ENCODE assay signal across 19 cellular contexts in genomic region chr15:29871401-29871800, GRCh38. TPM values are rescaled to one million over a fixed set of nuclear protein-coding genes. Genes with fewer than 3 reads are reported as not detected.
A peak's percentile ranks its signal among the peaks of the same experiment; 100 is the strongest.
DNase-seq lines count a peak whose midpoint lies in the region; ATAC-seq, FAIRE-seq and TF ChIP-seq lines count a peak whose summit lies in the region.
"Had no signal": no experiment of that assay in that cellular context is flagged by ENCODE, and none has a peak within 500 bp of the region (broad histone marks: within the 10 kb centered on the region; RNA-seq: fewer than 3 reads in every experiment).

No MANE protein-coding gene starts in this region.

- no peaks in the 10 kb centered on the region for H3K9me3 Mint-ChIP-seq in naive thymus-derived CD4-positive, alpha-beta T cell

- WGBS in K562 (ENCODE audit: insufficient coverage, low coverage, missing lambda C conversion rate) = under 1% methylated on average over 19 of the region's 19 CpGs
- WGBS in ovary, 3 donors = 29 to 37% (median 30%) methylated on average over 19 of the region's 19 CpGs

- H3K4me1 ChIP-seq in K562 (replicated peaks in 1 of 2; ENCODE audit: control insufficient read depth in 2 of 2, insufficient read depth in 2 of 2, low read length in 2 of 2) (peaks cover 0 to 3% of the 10 kb centered on the region in 2 experiments; a peak in 2 of 5 replicates), ovary (ENCODE audit: insufficient read depth) (peaks cover 5% of the 10 kb centered on the region), tibial artery (peaks cover 0 to 75% (median 24%) of the 10 kb centered on the region in 4 donors)
- H3K4me1 ChIP-seq in naive thymus-derived CD4-positive, alpha-beta T cell (ENCODE audit: control insufficient read depth in 2 of 2, insufficient read depth in 2 of 2, low read length in 2 of 2) = no peaks in the 10 kb centered on the region

- no peak overlapping the region for H3K4me2 ChIP-seq in K562 (ENCODE audit: insufficient read depth, low read length)

- no peak for DNase-seq in K562 (ENCODE audit: extremely low read depth in 1 of 4, low spot score in 3 of 4)
- peak; percentile 67 for DNase-seq in Right ventricle myocardium superior
- peak; percentile 38 to 82 (median 66) for DNase-seq in ovary
- DNase-seq in tibial artery = peak; percentile 79 to 97
- no peak for DNase-seq in NCI-H2196 treated with DMSO at 0.1 percent for 48 hours (lab: John Stamatoyannopoulos, UW; ENCODE audit: unreplicated experiment)
- no peak for DNase-seq in HuH-7.5 (ENCODE audit: low spot score)
- no peak for DNase-seq in naive thymus-derived CD4-positive, alpha-beta T cell
- DNase-seq: activated CD4-positive, alpha-beta T cell treated with anti-CD3 and anti-CD28 coated beads, Interleukin-2, amount 50 U/mL, for 4 hours; cortex of kidney; Karpas-422; mammary epithelial cell; NCI-H1417 treated with DMSO at 0.1 percent for 48 hours; NCI-H446; stimulated activated CD4-positive, alpha-beta T cell treated with anti-CD3 and anti-CD28 coated beads, Interleukin-12 subunit alpha, Interleukin-12 subunit beta, amount 100 ng/mL, for 4 hours had no signal

- H3K4me3 Mint-ChIP-seq in naive thymus-derived CD4-positive, alpha-beta T cell = no peak overlapping the region

- TF ChIP-seq POLR2A in K562 (conservative IDR thresholded peaks at IDR 0.05) = no peak
- TF ChIP-seq POLR2A in ovary (IDR thresholded peaks at IDR 0.05) = no peak

- TF ChIP-seq EP300 in K562 (IDR thresholded peaks at IDR 0.05; ENCODE audit: low read length) (no peak), ovary (IDR thresholded peaks at IDR 0.05) (no peak)

- POLR2A ChIA-PET in K562 (lab: Yijun Ruan, JAX) = interaction anchor here (0.7 to 1.3 kb wide), 4 partner anchors 24 to 157 kb away, joined by 3 to 4 read pairs (median 4); no protein-coding TSS in a partner anchor
- POLR2A ChIA-PET in naive thymus-derived CD4-positive, alpha-beta T cell (lab: Charles Lee) = no interaction called here

- no peak overlapping the region for H2AFZ ChIP-seq in K562 (ENCODE audit: low read depth, low read length)

- TF ChIP-seq CTCF in K562 (IDR thresholded peaks at IDR 0.05 in 2 of 3, conservative IDR thresholded peaks at IDR 0.05 in 1 of 3; ENCODE audit: insufficient read depth in 2 of 3, low read depth in 1 of 3, low read length in 3 of 3) (no peak), ovary (IDR thresholded peaks at IDR 0.05) (no peak), tibial artery (IDR thresholded peaks at IDR 0.05) (no peak)

- TF ChIP-seq RAD21 in K562 (CRISPR knock-in tag; conservative IDR thresholded peaks at IDR 0.05 in 1 of 2, IDR thresholded peaks at IDR 0.05 in 1 of 2) = no peak

- H3K27ac ChIP-seq in K562 (ENCODE audit: extremely low read depth, low read depth, low read length) = no peak overlapping the region
- H3K27ac ChIP-seq in ovary = peak overlapping the region in 1 of 2 donors; percentile 18
- peak overlapping the region; percentile 88 to 89 for H3K27ac ChIP-seq in tibial artery
- no peak overlapping the region for H3K27ac ChIP-seq in naive thymus-derived CD4-positive, alpha-beta T cell (ENCODE audit: low read depth, low read length)
- H3K27ac ChIP-seq: HL-60, SK-N-MC had no signal

- no TSS peak for BruUV-seq in K562 (replicated peaks; lab: Mats Ljungman, UMichigan)

- CTCF ChIA-PET in K562 (lab: Yijun Ruan, JAX; ENCODE audit: low intra/inter-chr PET ratio) = no interaction called here
- CTCF ChIA-PET in naive thymus-derived CD4-positive, alpha-beta T cell (lab: Charles Lee) = no interaction called here

- in situ Hi-C loops in K562 (cut with MboI) = no loop called here

- no peaks in the 10 kb centered on the region for H3K9me1 ChIP-seq in K562 (ENCODE audit: control insufficient read depth, insufficient read depth, low read length)

- intact Hi-C loops in K562 (cut with micrococcal nuclease) = no loop called here
- intact Hi-C loops in Right ventricle myocardium superior (cut with DNase I) = loop anchor here (5.0 kb wide), 1 partner anchor 56 kb away; no protein-coding TSS in a partner anchor
- intact Hi-C loops in ovary (cut with DNase I) = loop anchor here in 1 of 4 donors (5.0 kb wide), 1 partner anchor 49 kb away; the partner anchor contains the start of gene TJP1
- intact Hi-C loops in tibial artery (cut with DNase I; ENCODE audit: low total_unique reads) = loop anchor here (5.0 kb wide), 1 partner anchor 49 kb away; the partner anchor contains the start of gene TJP1
- intact Hi-C loops in naive thymus-derived CD4-positive, alpha-beta T cell (cut with micrococcal nuclease) = no loop called here

- H3K4me1 Mint-ChIP-seq in naive thymus-derived CD4-positive, alpha-beta T cell = peaks cover 0 to 1% (median 0%) of the 10 kb centered on the region in 7 donors

- ATAC-seq in K562 = no peak
- peak; percentile 40 for ATAC-seq in Right ventricle myocardium superior (ENCODE audit: poor library complexity)
- ATAC-seq in HG03342 (IDR thresholded peaks at IDR 0.05; ENCODE audit: unreplicated experiment) = no peak
- ATAC-seq in naive thymus-derived CD4-positive, alpha-beta T cell = no peak

- H3K36me3 Mint-ChIP-seq in naive thymus-derived CD4-positive, alpha-beta T cell = no peaks in the 10 kb centered on the region

- peaks cover 3 to 53% (median 31%) of the 10 kb centered on the region in 5 donors for H3K27me3 Mint-ChIP-seq in naive thymus-derived CD4-positive, alpha-beta T cell

- no peaks in the 10 kb centered on the region for H3K9me3 ChIP-seq in K562 (replicated peaks; ENCODE audit: control insufficient read depth, insufficient read depth, low read depth, low read length)
- H3K9me3 ChIP-seq in ovary = no peaks in the 10 kb centered on the region
- H3K9me3 ChIP-seq in tibial artery = no peaks in the 10 kb centered on the region
- no peaks in the 10 kb centered on the region for H3K9me3 ChIP-seq in naive thymus-derived CD4-positive, alpha-beta T cell (ENCODE audit: control insufficient read depth in 2 of 3, low read length in 3 of 3)

- H3K27ac Mint-ChIP-seq in naive thymus-derived CD4-positive, alpha-beta T cell = no peak overlapping the region

- no peaks in the 10 kb centered on the region for H3K79me2 ChIP-seq in K562 (ENCODE audit: control insufficient read depth, insufficient read depth, low read length)

- FAIRE-seq in K562 (lab: Jason Lieb, UNC) = no peak
- FAIRE-seq: G401.6, TTC549 had no signal

- no peak overlapping the region for H3K9ac ChIP-seq in K562 (ENCODE audit: insufficient read depth in 1 of 2, low read depth in 2 of 2, low read length in 2 of 2)

- no peaks in the 10 kb centered on the region for H4K20me1 ChIP-seq in K562 (replicated peaks; ENCODE audit: control insufficient read depth, insufficient read depth, low read length)

- H3K27me3 ChIP-seq in K562 (ENCODE audit: control insufficient read depth in 2 of 2, insufficient read depth in 2 of 2, low read length in 2 of 2) = peaks cover 30 to 39% of the 10 kb centered on the region in 2 experiments
- no peaks in the 10 kb centered on the region for H3K27me3 ChIP-seq in ovary
- no peaks in the 10 kb centered on the region for H3K27me3 ChIP-seq in tibial artery
- H3K27me3 ChIP-seq in naive thymus-derived CD4-positive, alpha-beta T cell (ENCODE audit: control insufficient read depth in 2 of 2, insufficient read depth in 2 of 2, low read length in 2 of 2) = no peaks in the 10 kb centered on the region

- H3K36me3 ChIP-seq in K562 (ENCODE audit: control insufficient read depth, insufficient read depth, low read length) (no peaks in the 10 kb centered on the region), ovary (no peaks in the 10 kb centered on the region), tibial artery (no peaks in the 10 kb centered on the region)
- H3K36me3 ChIP-seq in naive thymus-derived CD4-positive, alpha-beta T cell (ENCODE audit: control insufficient read depth in 2 of 3, insufficient read depth in 3 of 3, low read length in 3 of 3) = no peaks in the 10 kb centered on the region

- H3K4me3 ChIP-seq in K562 (no peak overlapping the region), ovary (no peak overlapping the region), tibial artery (peak overlapping the region; percentile 28 to 30)
- H3K4me3 ChIP-seq in naive thymus-derived CD4-positive, alpha-beta T cell (ENCODE audit: low read length) = no peak overlapping the region
- H3K4me3 ChIP-seq: SK-N-MC had no signal

TF ChIP-seq in K562, 482 proteins besides CTCF, POLR2A, EP300 and RAD21:
- TF ChIP-seq HNRNPLL (IDR thresholded peaks at IDR 0.05; ENCODE audit: low read depth, low read length, poor library complexity, severe bottlenecking) = peak; percentile 56
- TF ChIP-seq SPI1 (IDR thresholded peaks at IDR 0.05; ENCODE audit: borderline replicate concordance, low read depth, low read length) = peak; percentile 52; the same call in 1 of the 2 replicates
- no peak for TF ChIP-seq TCF7L2 (IDR thresholded peaks at IDR 0.05; ENCODE audit: low read depth, low read length)

RNA-seq across cellular contexts. Expression of gene TJP1, which starts 49.1 kb away (rescaled TPM):
- 51.1 and 121 TPM in 2 replicates for total RNA-seq in K562 (2011; cell fraction: chromatin; rRNA removed; ENCODE audit: low replicate concordance)
- total RNA-seq in K562 (2011; cell fraction: nucleolus; rRNA removed) = 21.2 and 25.1 TPM in 2 replicates
- total RNA-seq in K562 (2011; cell fraction: nucleoplasm; rRNA removed) = 47.7 and 51.7 TPM in 2 replicates
- total RNA-seq in K562 (2014; rRNA removed) = 16.3 and 18.7 TPM in 2 replicates
- total RNA-seq in K562 (2014; rRNA removed; fragmentation: Illumina TruSeq; extraction: Trizol) = 30.7 and 31.2 TPM in 2 replicates
- 28.0 and 30.5 TPM in 2 replicates for total RNA-seq in K562 (2015; rRNA removed; fragmentation: Illumina TruSeq; extraction: Trizol)
- total RNA-seq in K562 (2021) = 34.6 and 39.3 TPM in 2 replicates
- polyA plus RNA-seq in K562 (2011; rRNA removed) = 29.7 and 30.0 TPM in 2 replicates
- 15.3 and 18.0 TPM in 2 replicates for polyA plus RNA-seq in K562 (2011; cell fraction: cytosol; rRNA removed)
- polyA plus RNA-seq in K562 (2011; cell fraction: nucleus; rRNA removed) = 24.3 and 24.7 TPM in 2 replicates
- polyA plus RNA-seq in K562 (2012) = 14.0 and 17.1 TPM in 2 replicates
- polyA plus RNA-seq in K562 (2014; fragmentation: Illumina TruSeq; extraction: Trizol) = 26.4 and 29.1 TPM in 2 replicates
- polyA plus RNA-seq in K562 (2014; fragmentation: Nextera tagmentation; extraction: Ambion mirVana) = 10 to 100 TPM in 1 of 2 experiments, 1 to 10 TPM in 1; 9.1 to 25.6 TPM
- polyA plus RNA-seq in K562 (2014; rRNA removed) = 27.8 and 28.5 TPM in 2 replicates
- polyA minus RNA-seq in K562 (2011; rRNA and poly(A)+ RNA removed) = 68.2 and 70.3 TPM in 2 replicates
- 26.6 and 28.8 TPM in 2 replicates for polyA minus RNA-seq in K562 (2011; cell fraction: cytosol; rRNA and poly(A)+ RNA removed)
- polyA minus RNA-seq in K562 (2011; cell fraction: nucleus; rRNA and poly(A)+ RNA removed) = 28.5 and 37.9 TPM in 2 replicates
- 104 TPM for total RNA-seq in Right ventricle myocardium superior
- 100 to 1,000 TPM in 2 of 7 donors, 10 to 100 TPM in 5; 60.7 to 150 (median 81.0) TPM for total RNA-seq in ovary
- polyA plus RNA-seq in ovary = 10 to 100 TPM; 25.3 to 67.9 TPM
- not detected for total RNA-seq in naive thymus-derived CD4-positive, alpha-beta T cell
- not detected for polyA plus RNA-seq in naive thymus-derived CD4-positive, alpha-beta T cell

Comparison
In these comparisons a context has a peak if more than half of its experiments do, and no peak if none do; other contexts are left out.
1. DNase-seq: peak in Right ventricle myocardium superior (single experiment), ovary (5 of 5) and tibial artery (2 of 2); none in K562 (0 of 4), NCI-H2196 treated with DMSO at 0.1 percent for 48 hours (single experiment), HuH-7.5 (single experiment) and naive thymus-derived CD4-positive, alpha-beta T cell (0 of 9).
2. H3K27ac ChIP-seq: peak in tibial artery (2 of 2); none in K562 (single experiment) and naive thymus-derived CD4-positive, alpha-beta T cell (single experiment).
3. H3K4me3 ChIP-seq: peak in tibial artery (2 of 2); none in K562 (single experiment), ovary (single experiment) and naive thymus-derived CD4-positive, alpha-beta T cell (single experiment).
4. RNA of gene TJP1, which starts 49.1 kb away (total RNA-seq): 104 TPM in Right ventricle myocardium superior (single experiment), 60.7 to 150 TPM in ovary and 16.3 to 121 TPM in K562; not detected in naive thymus-derived CD4-positive, alpha-beta T cell; every median in the first group is over 10 times any median in the second.
5. intact Hi-C loops: an anchor here in Right ventricle myocardium superior (5.0 kb wide) and tibial artery (5.0 kb wide); none called in K562 and naive thymus-derived CD4-positive, alpha-beta T cell.